1 cellular context compared by ENCODE assay signal in the genomic region with DNA sequence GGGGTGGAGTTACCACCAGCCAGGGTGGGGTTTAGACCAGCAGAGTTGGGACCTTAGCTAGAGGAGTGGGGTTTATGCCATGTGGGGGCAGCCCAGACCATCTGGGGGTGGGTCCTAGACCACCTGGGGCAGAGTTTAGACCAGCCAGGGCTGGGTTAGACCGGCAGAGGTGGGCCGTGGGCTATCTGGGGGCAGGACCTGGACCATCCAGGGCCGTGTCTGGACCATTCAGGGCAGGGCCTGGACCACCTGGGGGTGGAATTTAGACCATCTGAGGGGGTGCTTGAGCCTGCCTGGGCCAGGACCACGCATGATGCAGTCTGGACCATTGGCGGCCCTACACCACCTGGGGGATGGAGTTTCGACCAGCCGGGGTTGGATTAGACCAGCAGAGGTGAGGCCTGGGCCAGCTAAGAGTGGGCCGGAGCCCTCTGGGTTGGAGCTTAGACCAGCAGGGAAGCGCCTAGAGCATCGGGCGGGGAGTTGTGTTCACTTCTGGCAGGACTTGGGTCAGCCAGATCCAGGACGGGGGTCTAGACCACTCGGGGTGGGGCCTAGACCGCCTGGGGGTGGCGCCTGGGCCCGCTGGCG.
TF ChIP-seq lines count a peak whose summit lies in the region.

No MANE protein-coding gene starts in this region.

TF ChIP-seq in IMR-90, 13 proteins besides CTCF, POLR2A, EP300 and RAD21 (continued from another document):
- TF ChIP-seq CHD1 (IDR thresholded peaks at IDR 0.05; ENCODE audit: low read depth, low read length) = no peak
- TF ChIP-seq NFE2L2 (IDR thresholded peaks at IDR 0.05; ENCODE audit: low read depth, low read length) = no peak
- TF ChIP-seq CEBPB (IDR thresholded peaks at IDR 0.05; ENCODE audit: low read depth, low read length) = no peak
- no peak for TF ChIP-seq MXI1 (IDR thresholded peaks at IDR 0.05; ENCODE audit: borderline replicate concordance, low read depth, low read length)
- no peak for TF ChIP-seq ELK1 (IDR thresholded peaks at IDR 0.05; ENCODE audit: borderline replicate concordance, low read depth, low read length)
